1 cellular context compared by ENCODE assay signal in genomic region chr19:7917292-7918061, GRCh38.
A peak's percentile ranks its signal among the peaks of the same experiment; 100 is the strongest.
TF ChIP-seq lines count a peak whose summit lies in the region.

No MANE protein-coding gene starts in this region.

TF ChIP-seq in HEK293, 187 proteins besides CTCF, POLR2A, EP300 and RAD21 (continued from another document):
- no peak for TF ChIP-seq ZBTB11 (tag by site-specific recombination; conservative IDR thresholded peaks at IDR 0.05; ENCODE audit: low read depth)
- no peak for TF ChIP-seq ZNF354C (tag by site-specific recombination; IDR thresholded peaks at IDR 0.05; ENCODE audit: borderline replicate concordance, low read depth)
- no peak for TF ChIP-seq SP7 (tag by site-specific recombination; IDR thresholded peaks at IDR 0.05)
- no peak; the same call in 1 of the 2 replicates for TF ChIP-seq ZNF777 (tag by site-specific recombination; IDR thresholded peaks at IDR 0.05; ENCODE audit: borderline replicate concordance)
- TF ChIP-seq TRIM28 (IDR thresholded peaks at IDR 0.05; ENCODE audit: borderline replicate concordance, low read length), result no peak
- peak; percentile 15; the same call in 1 of the 2 replicates for TF ChIP-seq ZNF398 (tag by site-specific recombination; IDR thresholded peaks at IDR 0.05)
- TF ChIP-seq ZNF18 (tag by site-specific recombination; IDR thresholded peaks at IDR 0.05), result no peak
- no peak for TF ChIP-seq ZNF596 (tag by site-specific recombination; IDR thresholded peaks at IDR 0.05)
- TF ChIP-seq ZNF76 (tag by site-specific recombination; IDR thresholded peaks at IDR 0.05; ENCODE audit: borderline replicate concordance, low read depth), result 0 out of 2 replicates have a peak, but pooled peaks have one; percentile 31
- TF ChIP-seq ZBTB48 (tag by site-specific recombination; IDR thresholded peaks at IDR 0.05), result peak; percentile 90
- no peak for TF ChIP-seq ZNF670 (tag by site-specific recombination; IDR thresholded peaks at IDR 0.05; ENCODE audit: low read depth)
- no peak for TF ChIP-seq FEZF1 (tag by site-specific recombination; IDR thresholded peaks at IDR 0.05)
- no peak for TF ChIP-seq ZNF169 (tag by site-specific recombination; IDR thresholded peaks at IDR 0.05)
- TF ChIP-seq ZNF658 (tag by site-specific recombination; IDR thresholded peaks at IDR 0.05), result no peak
- TF ChIP-seq ZNF660 (tag by site-specific recombination; IDR thresholded peaks at IDR 0.05), result 0 out of 2 replicates have a peak, but pooled peaks have one; percentile 60
- peak; percentile 7; the same call in 1 of the 2 replicates for TF ChIP-seq ZBTB17 (tag by site-specific recombination; IDR thresholded peaks at IDR 0.05)
- TF ChIP-seq KLF17 (tag by site-specific recombination; IDR thresholded peaks at IDR 0.05), result 0 out of 2 replicates have a peak, but pooled peaks have one; percentile 27
- no peak for TF ChIP-seq ZNF311 (tag by site-specific recombination; IDR thresholded peaks at IDR 0.05; ENCODE audit: borderline replicate concordance)
- no peak for TF ChIP-seq ZNF654 (tag by site-specific recombination; IDR thresholded peaks at IDR 0.05; ENCODE audit: low read depth)
- TF ChIP-seq ZNF473 (tag by site-specific recombination; IDR thresholded peaks at IDR 0.05), result no peak
- no peak for TF ChIP-seq ZNF571 (tag by site-specific recombination; IDR thresholded peaks at IDR 0.05)
- TF ChIP-seq ZNF133 (tag by site-specific recombination; IDR thresholded peaks at IDR 0.05), result no peak
- no peak for TF ChIP-seq ZBTB1 (tag by site-specific recombination; IDR thresholded peaks at IDR 0.05)
- no peak for TF ChIP-seq ZNF146 (tag by site-specific recombination; IDR thresholded peaks at IDR 0.05)
- no peak for TF ChIP-seq ZNF621 (tag by site-specific recombination; IDR thresholded peaks at IDR 0.05)
- no peak for TF ChIP-seq ZNF292 (tag by site-specific recombination; IDR thresholded peaks at IDR 0.05; ENCODE audit: borderline replicate concordance, low read depth)
- TF ChIP-seq ZNF266 (tag by site-specific recombination; IDR thresholded peaks at IDR 0.05; ENCODE audit: low read depth), result no peak
- no peak for TF ChIP-seq ZNF580 (tag by site-specific recombination; IDR thresholded peaks at IDR 0.05)
- TF ChIP-seq HOXC10 (CRISPR knock-in tag; IDR thresholded peaks at IDR 0.05), result no peak
- TF ChIP-seq ZNF416 (tag by site-specific recombination; IDR thresholded peaks at IDR 0.05), result no peak
- TF ChIP-seq ZNF555 (tag by site-specific recombination; conservative IDR thresholded peaks at IDR 0.05), result no peak
- TF ChIP-seq BCL11B (tag by site-specific recombination; IDR thresholded peaks at IDR 0.05; ENCODE audit: low read depth), result no peak
- TF ChIP-seq HOXD13 (CRISPR knock-in tag; IDR thresholded peaks at IDR 0.05; ENCODE audit: borderline replicate concordance), result no peak
- TF ChIP-seq GLIS1 (tag by site-specific recombination; IDR thresholded peaks at IDR 0.05), result peak; percentile 99
- TF ChIP-seq TSHZ1 (tag by site-specific recombination; IDR thresholded peaks at IDR 0.05; ENCODE audit: borderline replicate concordance), result no peak
- no peak for TF ChIP-seq ZNF639 (tag by site-specific recombination; IDR thresholded peaks at IDR 0.05)
- no peak for TF ChIP-seq ZNF626 (tag by site-specific recombination; IDR thresholded peaks at IDR 0.05)
- TF ChIP-seq ZFP3 (tag by site-specific recombination; IDR thresholded peaks at IDR 0.05; ENCODE audit: low read depth), result no peak
- TF ChIP-seq ZNF560 (tag by site-specific recombination; IDR thresholded peaks at IDR 0.05; ENCODE audit: borderline replicate concordance), result no peak
- TF ChIP-seq ZNF48 (tag by site-specific recombination; IDR thresholded peaks at IDR 0.05), result no peak
- TF ChIP-seq ZNF366 (tag by site-specific recombination; conservative IDR thresholded peaks at IDR 0.05), result no peak
- TF ChIP-seq ZNF529 (tag by site-specific recombination; IDR thresholded peaks at IDR 0.05; ENCODE audit: insufficient replicate concordance), result no peak
- TF ChIP-seq ZNF391 (tag by site-specific recombination; IDR thresholded peaks at IDR 0.05; ENCODE audit: borderline replicate concordance, low read depth), result no peak
- no peak for TF ChIP-seq ZNF175 (tag by site-specific recombination; IDR thresholded peaks at IDR 0.05)
- no peak for TF ChIP-seq ZNF114 (tag by site-specific recombination; IDR thresholded peaks at IDR 0.05)
- no peak for TF ChIP-seq ZNF548 (tag by site-specific recombination; IDR thresholded peaks at IDR 0.05)
- TF ChIP-seq ZNF677 (tag by site-specific recombination; IDR thresholded peaks at IDR 0.05), result no peak
- TF ChIP-seq ZSCAN5A (tag by site-specific recombination; IDR thresholded peaks at IDR 0.05), result no peak
